Comparison of ENCODE assay signal across 1 cellular context in genomic region chr16:24800586-24800985, GRCh38.
TF ChIP-seq lines count a peak whose summit lies in the region.

No MANE protein-coding gene starts in this region.

TF ChIP-seq in SK-N-SH treated with all-trans-retinoic acid at 6 μM for 48 hours, 23 proteins besides CTCF, POLR2A, EP300 and RAD21 (continued from another document):
- no peak for TF ChIP-seq ZNF8 (CRISPR knock-in tag; IDR thresholded peaks at IDR 0.05)
